ENCODE assay signal across 26 cellular contexts in the genomic region with DNA sequence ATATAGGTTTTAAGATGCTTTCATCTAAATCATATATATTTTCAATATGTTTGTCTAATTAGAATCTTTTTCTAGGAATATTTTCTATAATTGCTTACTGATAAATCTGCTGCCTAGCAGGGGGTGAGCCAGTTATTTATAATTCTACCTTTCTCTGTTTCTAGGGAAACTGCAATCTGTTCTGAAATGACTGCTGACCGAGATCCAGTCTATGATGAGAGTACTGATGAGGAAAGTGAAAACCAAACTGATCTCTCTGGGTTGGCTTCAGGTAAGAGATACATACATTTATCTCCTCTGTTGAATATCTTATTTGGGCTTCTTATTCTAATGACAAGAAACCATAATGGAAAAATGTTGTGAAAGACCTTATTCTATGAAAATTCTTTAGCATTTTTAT.
DNase-seq lines count a peak whose midpoint lies in the region; ATAC-seq and TF ChIP-seq lines count a peak whose summit lies in the region.
"Had no signal": no experiment of that assay in that cellular context is flagged by ENCODE, and none has a peak within 500 bp of the region (broad histone marks: within the 10 kb centered on the region; RNA-seq: fewer than 3 reads in every experiment).

No MANE protein-coding gene starts in this region.

- BruUV-seq in PC-9 (replicated peaks; lab: Mats Ljungman, UMichigan): no TSS peak

- H3K27ac ChIP-seq in hepatocyte (no peak overlapping the region), PC-9 (no peak overlapping the region), MM.1S (ENCODE audit: low read length) (no peak overlapping the region)
- H3K27ac ChIP-seq: adrenal gland, dorsolateral prefrontal cortex, gastrocnemius medialis, HL-60, right lobe of liver, transverse colon had no signal

- peak; percentile 84 for ATAC-seq in GM19351 (IDR thresholded peaks at IDR 0.05; ENCODE audit: unreplicated experiment)
- peak; percentile 98 for ATAC-seq in HG02870 (IDR thresholded peaks at IDR 0.05; ENCODE audit: unreplicated experiment)
- peak; percentile 42 for ATAC-seq in HG03175 (IDR thresholded peaks at IDR 0.05; ENCODE audit: unreplicated experiment)
- ATAC-seq in left colon: no peak
- ATAC-seq: activated CD8-positive, alpha-beta memory T cell treated with anti-CD3 and anti-CD28 coated beads, Interleukin-2, amount 10 ng/mL, durations not matched to agents 7 days and 5 days; gastrocnemius medialis; right lobe of liver; WTC11 had no signal

- CTCF ChIA-PET in PC-9 (lab: Charles Lee): no interaction called here

- POLR2A ChIA-PET in PC-9 (lab: Charles Lee; ENCODE audit: unreplicated experiment): no interaction called here

- no peak overlapping the region for H2AFZ ChIP-seq in hepatocyte
- H2AFZ ChIP-seq in PC-9: no peak overlapping the region
- H2AFZ ChIP-seq in MM.1S (ENCODE audit: low read length): no peak overlapping the region

- WGBS in hepatocyte (ENCODE audit: low lambda C conversion rate, missing lambda C conversion rate): 79% methylated on average over 1 of the region's 1 CpG

- TF ChIP-seq CTCF in GM10266 (IDR thresholded peaks at IDR 0.05; ENCODE audit: control insufficient read depth, insufficient read depth, low read depth, missing control alignments) (no peak), hepatocyte (IDR thresholded peaks at IDR 0.05; ENCODE audit: poor library complexity) (no peak), PC-9 (conservative IDR thresholded peaks at IDR 0.05) (no peak), MM.1S (IDR thresholded peaks at IDR 0.05; ENCODE audit: low read length) (no peak)

- H4K20me1 ChIP-seq in hepatocyte (ENCODE audit: insufficient read depth, poor library complexity, severe bottlenecking) (no peaks in the 10 kb centered on the region), PC-9 (ENCODE audit: insufficient read depth) (no peaks in the 10 kb centered on the region), MM.1S (ENCODE audit: insufficient read depth, low read length) (no peaks in the 10 kb centered on the region)

- no peaks in the 10 kb centered on the region for H3K4me1 ChIP-seq in hepatocyte (ENCODE audit: insufficient read depth)
- no peaks in the 10 kb centered on the region for H3K4me1 ChIP-seq in PC-9 (replicated peaks; ENCODE audit: insufficient read depth)
- H3K4me1 ChIP-seq in MM.1S (ENCODE audit: low read length): no peaks in the 10 kb centered on the region
- H3K4me1 ChIP-seq: adrenal gland, gastrocnemius medialis, HAP-1, right lobe of liver, transverse colon had no signal

- no peaks in the 10 kb centered on the region for H3K9me2 ChIP-seq in hepatocyte (replicated peaks; ENCODE audit: insufficient read depth)
- H3K9me2 ChIP-seq in PC-9 (ENCODE audit: insufficient read depth): no peaks in the 10 kb centered on the region
- no peaks in the 10 kb centered on the region for H3K9me2 ChIP-seq in MM.1S (replicated peaks; ENCODE audit: insufficient read depth, low read length)

- H3K79me2 ChIP-seq in hepatocyte (no peaks in the 10 kb centered on the region), PC-9 (ENCODE audit: low read depth) (no peaks in the 10 kb centered on the region), MM.1S (ENCODE audit: low read length) (no peaks in the 10 kb centered on the region)

- no peaks in the 10 kb centered on the region for H3K36me3 ChIP-seq in hepatocyte (replicated peaks; ENCODE audit: insufficient read depth, low read depth)
- no peaks in the 10 kb centered on the region for H3K36me3 ChIP-seq in PC-9 (ENCODE audit: low read depth)
- no peaks in the 10 kb centered on the region for H3K36me3 ChIP-seq in MM.1S (replicated peaks; ENCODE audit: insufficient read depth, low read length)
- H3K36me3 ChIP-seq: adrenal gland, gastrocnemius medialis, HAP-1, right lobe of liver, transverse colon had no signal

- no peak overlapping the region for H3K9ac ChIP-seq in MM.1S (ENCODE audit: low read length)

- intact Hi-C loops in PC-9 (cut with micrococcal nuclease; ENCODE audit: unreplicated experiment) (no loop called here), left colon (cut with DNase I, micrococcal nuclease) (no loop called here)

- H3K27me3 ChIP-seq in hepatocyte: no peaks in the 10 kb centered on the region
- H3K27me3 ChIP-seq in PC-9 (ENCODE audit: insufficient read depth, low read depth): no peaks in the 10 kb centered on the region
- H3K27me3 ChIP-seq in MM.1S (replicated peaks; ENCODE audit: insufficient read depth, low read length): no peaks in the 10 kb centered on the region
- H3K27me3 ChIP-seq: adrenal gland, dorsolateral prefrontal cortex, gastrocnemius medialis, right lobe of liver, transverse colon had no signal

- H3K4me3 ChIP-seq in hepatocyte (no peak overlapping the region), PC-9 (no peak overlapping the region), MM.1S (ENCODE audit: low read length) (no peak overlapping the region)
- H3K4me3 ChIP-seq: adrenal gland, dorsolateral prefrontal cortex, gastrocnemius medialis, HAP-1, right lobe of liver, transverse colon had no signal

- H3K9me3 ChIP-seq in hepatocyte (ENCODE audit: low read depth) (no peaks in the 10 kb centered on the region), PC-9 (ENCODE audit: insufficient read depth, low read depth) (no peaks in the 10 kb centered on the region), MM.1S (replicated peaks; ENCODE audit: insufficient read depth, low read length) (no peaks in the 10 kb centered on the region)
- H3K9me3 ChIP-seq: adrenal gland, gastrocnemius medialis, HAP-1, right lobe of liver, transverse colon had no signal

- H3F3A ChIP-seq in PC-9 (ENCODE audit: insufficient read depth, low read depth) (no peaks in the 10 kb centered on the region), MM.1S (ENCODE audit: insufficient read depth, low read length) (no peaks in the 10 kb centered on the region)

- H3K4me2 ChIP-seq in hepatocyte (no peak overlapping the region), PC-9 (no peak overlapping the region), MM.1S (ENCODE audit: low read depth, low read length) (no peak overlapping the region)

- DNase-seq in GM10266 (ENCODE audit: extremely low spot score) (peak; percentile 2), hepatocyte (ENCODE audit: low spot score) (no peak), PC-9 (no peak), left colon (no peak), MM.1S (no peak)
- DNase-seq: activated CD4-positive, alpha-beta T cell treated with anti-CD3 and anti-CD28 coated beads, Interleukin-2, amount 50 U/mL, for 1 hour; activated CD8-positive, alpha-beta memory T cell treated with anti-CD3 and anti-CD28 coated beads, Interleukin-2, amount 10 ng/mL, durations not matched to agents 7 days and 5 days; activated naive CD4-positive, alpha-beta T cell; activated T-cell treated with anti-CD3 and anti-CD28 coated beads, Interleukin-2, amount 50 U/mL, for 48 hours; adrenal gland; CD4-positive, CD25-positive, alpha-beta regulatory T cell; dorsolateral prefrontal cortex; gastrocnemius medialis; hippocampal formation; NCI-H510A; NK-92 treated with Interleukin-12 subunit alpha and Interleukin-12 subunit beta, amount 100 ng/mL, for 24 hours; right lobe of liver; Right ventricle myocardium superior; stimulated activated CD4-positive, alpha-beta T cell treated with anti-CD3 and anti-CD28 coated beads, Interleukin-2, amount 100 ng/mL, for 48 hours; transverse colon had no signal
